31 cellular contexts compared by ENCODE assay signal in genomic region chr17:80203448-80204092, GRCh38. TPM values are rescaled to one million over a fixed set of nuclear protein-coding genes. Genes with fewer than 3 reads are reported as not detected.
DNase-seq lines count a peak whose midpoint lies in the region; ATAC-seq and TF ChIP-seq lines count a peak whose summit lies in the region.
"Had no signal": no experiment of that assay in that cellular context is flagged by ENCODE, and none has a peak within 500 bp of the region (broad histone marks: within the 10 kb centered on the region; RNA-seq: fewer than 3 reads in every experiment).

No MANE protein-coding gene starts in this region.

- H4K20me1 ChIP-seq in HCT116 (ENCODE audit: insufficient read depth): no peaks in the 10 kb centered on the region

- intact Hi-C loops in HCT116 (cut with micrococcal nuclease) (no loop called here), Panc1 (cut with micrococcal nuclease; ENCODE audit: unreplicated experiment) (no loop called here), Caco-2 (cut with micrococcal nuclease; ENCODE audit: unreplicated experiment) (no loop called here)

- RAD21 ChIA-PET in HCT116 (lab: Charles Lee; ENCODE audit: low non-redundant PET in 1 of 2, low total read pairs in 2 of 2, uncharacterized antibody in 2 of 2, unreplicated experiment in 2 of 2): no interaction called here

- H3K9me3 ChIP-seq in BE2C: 0 out of 2 replicates have a peak, but pooled peaks cover 3% of the 10 kb centered on the region
- no peaks in the 10 kb centered on the region for H3K9me3 ChIP-seq in HCT116 (ENCODE audit: control insufficient read depth in 1 of 2, insufficient read depth in 1 of 2, low read depth in 1 of 2, low read length in 2 of 2)
- no peaks in the 10 kb centered on the region for H3K9me3 ChIP-seq in Panc1 (ENCODE audit: control insufficient read depth, insufficient read depth, low read depth, low read length)
- H3K9me3 ChIP-seq in T-helper 17 cell (ENCODE audit: control insufficient read depth, low read length, poor library complexity, severe bottlenecking): no peaks in the 10 kb centered on the region
- no peaks in the 10 kb centered on the region for H3K9me3 ChIP-seq in Caco-2
- H3K9me3 ChIP-seq: BLaER1 treated with 17β-estradiol and CSF1 and Interleukin-3, amounts not matched to agents 10 nM and 100 nM; gastroesophageal sphincter; HAP-1; prostate gland; sigmoid colon had no signal

- H3K4me2 ChIP-seq in HCT116 (ENCODE audit: low read length): peak overlapping the region; percentile 21; the same call in 1 of the 2 replicates
- H3K4me2 ChIP-seq: BLaER1 treated with 17β-estradiol and CSF1 and Interleukin-3, amounts not matched to agents 10 nM and 100 nM had no signal

- CTCF ChIA-PET in HCT116 (lab: Charles Lee) (interaction anchor here (0.8 kb wide), 1 partner anchor 12 kb away, joined by 3 read pairs; no protein-coding TSS in a partner anchor), Panc1 (lab: Charles Lee) (interaction anchor here (0.7 kb wide), 1 partner anchor 25 kb away, joined by 4 read pairs; no protein-coding TSS in a partner anchor), Caco-2 (lab: Charles Lee) (interaction anchor here (0.7 kb wide), 1 partner anchor 158 kb away, joined by 4 read pairs; no protein-coding TSS in a partner anchor)

- H3K27ac ChIP-seq in HCT116 (ENCODE audit: low read depth, low read length) (no peak overlapping the region), Panc1 (ENCODE audit: low read length) (no peak overlapping the region)
- H3K27ac ChIP-seq: BLaER1 treated with 17β-estradiol and CSF1 and Interleukin-3, amounts not matched to agents 10 nM and 100 nM; gastroesophageal sphincter; prostate gland; sigmoid colon had no signal

- H3K4me1 Mint-ChIP-seq in T-helper 17 cell (peaks cover 3% of the 10 kb centered on the region), Caco-2 (ENCODE audit: low read depth, unreplicated experiment) (no peaks in the 10 kb centered on the region)
- H3K4me1 Mint-ChIP-seq: activated CD4-positive, alpha-beta T cell treated with anti-CD3 and anti-CD28 coated beads for 36 hours had no signal

- H3K9ac ChIP-seq in HCT116 (ENCODE audit: low read length): no peak overlapping the region
- H3K9ac ChIP-seq: BLaER1 treated with 17β-estradiol and CSF1 and Interleukin-3, amounts not matched to agents 10 nM and 100 nM had no signal

- no peaks in the 10 kb centered on the region for H3K9me3 Mint-ChIP-seq in Caco-2 (ENCODE audit: unreplicated experiment)
- H3K9me3 Mint-ChIP-seq: activated T-helper 2 cell treated with anti-CD3 and anti-CD28 coated beads, Interferon-gamma antibody, Interleukin-2, Interleukin-4, amounts not matched to agents 10 μg/mL and 5 μg/mL and 100 μg/mL, durations not matched to agents 14 hours and 24 hours and 36 hours; naive B cell; T-helper 1 cell treated with Interleukin-12 subunit alpha and Interleukin-12 subunit beta and Interleukin-4 antibody, amounts not matched to agents 30 μg/mL and 1 μg/mL, for 36 hours; type B pancreatic cell had no signal

- H3K79me2 ChIP-seq in HCT116 (ENCODE audit: insufficient read depth, low read length): no peaks in the 10 kb centered on the region

- H3K4me3 ChIP-seq in BE2C (ENCODE audit: low read depth, low read length) (no peak overlapping the region), HCT116 (replicated peaks in 1 of 2; ENCODE audit: low read depth in 1 of 2, low read length in 2 of 2) (no peak overlapping the region), Panc1 (ENCODE audit: low read depth in 2 of 2, low read length in 2 of 2) (no peak overlapping the region), fibroblast of the aortic adventitia (ENCODE audit: low read depth, low read length) (no peak overlapping the region), Caco-2 (ENCODE audit: low read depth, low read length) (no peak overlapping the region)
- H3K4me3 ChIP-seq: BLaER1 treated with 17β-estradiol and CSF1 and Interleukin-3, amounts not matched to agents 10 nM and 100 nM; gastroesophageal sphincter; HAP-1; prostate gland; sigmoid colon had no signal

- no peaks in the 10 kb centered on the region for H3K4me1 ChIP-seq in BE2C
- H3K4me1 ChIP-seq in HCT116 (ENCODE audit: control insufficient read depth in 1 of 2, insufficient read depth in 2 of 2, low read length in 2 of 2): peaks cover 0 to 7% of the 10 kb centered on the region in 2 experiments; a peak in 1 of 4 replicates
- H3K4me1 ChIP-seq in Panc1 (ENCODE audit: control insufficient read depth, insufficient read depth, low read length): peaks cover 4% of the 10 kb centered on the region; the same call in 1 of the 2 replicates
- no peaks in the 10 kb centered on the region for H3K4me1 ChIP-seq in Caco-2
- H3K4me1 ChIP-seq: gastroesophageal sphincter, HAP-1, prostate gland, sigmoid colon had no signal

- TF ChIP-seq RAD21 in HCT116 (IDR thresholded peaks at IDR 0.05; ENCODE audit: low read depth): no peak

- POLR2A ChIA-PET in HCT116 (lab: Charles Lee): interaction anchor here (0.9 kb wide), 1 partner anchor 17 kb away, joined by 3 read pairs; the partner anchor contains the start of genes SGSH and SLC26A11
- POLR2A ChIA-PET in Panc1 (lab: Charles Lee): no interaction called here
- POLR2A ChIA-PET in Caco-2 (lab: Charles Lee): no interaction called here

- H3K36me3 ChIP-seq in BE2C (no peaks in the 10 kb centered on the region), HCT116 (ENCODE audit: control insufficient read depth in 1 of 2, insufficient read depth in 2 of 2, low read length in 2 of 2) (no peaks in the 10 kb centered on the region), Panc1 (ENCODE audit: control insufficient read depth, insufficient read depth, low read length) (no peaks in the 10 kb centered on the region), Caco-2 (ENCODE audit: control insufficient read depth, insufficient read depth, low read length) (no peaks in the 10 kb centered on the region)

- no peak overlapping the region for H3K4me3 Mint-ChIP-seq in T-helper 17 cell
- no peak overlapping the region for H3K4me3 Mint-ChIP-seq in Caco-2 (ENCODE audit: unreplicated experiment)
- H3K4me3 Mint-ChIP-seq: activated CD4-positive, alpha-beta T cell treated with anti-CD3 and anti-CD28 coated beads for 36 hours; activated CD8-positive, alpha-beta T cell treated with anti-CD3 and anti-CD28 coated beads, Interleukin-2, amount 10 ng/mL, durations not matched to agents 7 days and 5 days; naive B cell; T-helper 1 cell treated with Interleukin-12 subunit alpha and Interleukin-12 subunit beta and Interleukin-4 antibody, amounts not matched to agents 30 μg/mL and 1 μg/mL, for 36 hours; type B pancreatic cell had no signal

- H3K9me2 ChIP-seq in HCT116 (ENCODE audit: insufficient read depth): no peaks in the 10 kb centered on the region

- H3K27me3 Mint-ChIP-seq in T-helper 17 cell (no peaks in the 10 kb centered on the region), Caco-2 (ENCODE audit: insufficient read depth, unreplicated experiment) (no peaks in the 10 kb centered on the region)
- H3K27me3 Mint-ChIP-seq: activated CD4-positive, alpha-beta T cell treated with anti-CD3 and anti-CD28 coated beads for 36 hours; naive B cell; type B pancreatic cell had no signal

- H3K36me3 Mint-ChIP-seq in T-helper 17 cell (ENCODE audit: low read depth) (no peaks in the 10 kb centered on the region), Caco-2 (ENCODE audit: insufficient read depth, unreplicated experiment) (peaks cover 12% of the 10 kb centered on the region)
- H3K36me3 Mint-ChIP-seq: naive B cell, type B pancreatic cell had no signal

- peak; percentile 35; the same call in 1 of the 2 replicates for ATAC-seq in HCT116
- ATAC-seq in Panc1: peak; percentile 31; the same call in 1 of the 2 replicates
- ATAC-seq in T-helper 17 cell: no peak
- no peak for ATAC-seq in HG03439 (IDR thresholded peaks at IDR 0.05; ENCODE audit: unreplicated experiment)
- ATAC-seq: activated CD4-positive, alpha-beta T cell treated with anti-CD3 and anti-CD28 coated beads for 36 hours; activated CD8-positive, alpha-beta T cell treated with anti-CD3 and anti-CD28 coated beads, Interleukin-2, amount 10 ng/mL, durations not matched to agents 7 days and 5 days; gastroesophageal sphincter; Right ventricle myocardium inferior; SK-N-SH treated with all-trans-retinoic acid at 6 μM for 48 hours had no signal

- TF ChIP-seq POLR2A in HCT116 (IDR thresholded peaks at IDR 0.05; ENCODE audit: borderline replicate concordance, extremely low read depth, insufficient read depth, insufficient read length): no peak

- BruUV-seq in HCT116 (replicated peaks; lab: Mats Ljungman, UMichigan): no TSS peak
- no TSS peak for BruUV-seq in Panc1 (replicated peaks; lab: Mats Ljungman, UMichigan)
- BruUV-seq in Caco-2 (replicated peaks; lab: Mats Ljungman, UMichigan): no TSS peak

- no peak overlapping the region for H3K27ac Mint-ChIP-seq in T-helper 17 cell
- no peak overlapping the region for H3K27ac Mint-ChIP-seq in Caco-2 (ENCODE audit: unreplicated experiment)
- H3K27ac Mint-ChIP-seq: activated CD4-positive, alpha-beta T cell treated with anti-CD3 and anti-CD28 coated beads for 36 hours; activated CD8-positive, alpha-beta T cell treated with anti-CD3 and anti-CD28 coated beads, Interleukin-2, amount 10 ng/mL, durations not matched to agents 7 days and 5 days; activated T-helper 2 cell treated with anti-CD3 and anti-CD28 coated beads, Interferon-gamma antibody, Interleukin-2, Interleukin-4, amounts not matched to agents 10 μg/mL and 5 μg/mL and 100 μg/mL, durations not matched to agents 14 hours and 24 hours and 36 hours; T-helper 1 cell treated with Interleukin-12 subunit alpha and Interleukin-12 subunit beta and Interleukin-4 antibody, amounts not matched to agents 30 μg/mL and 1 μg/mL, for 36 hours; type B pancreatic cell had no signal

- TF ChIP-seq CTCF in BE2C (IDR thresholded peaks at IDR 0.05; ENCODE audit: low read depth, low read length): 0 out of 2 replicates have a peak, but pooled peaks have one; percentile 2
- peak in 2 of 3 experiments; percentile 14 to 18; a peak in 1 of 6 replicates for TF ChIP-seq CTCF in HCT116 (IDR thresholded peaks at IDR 0.05 in 2 of 3, conservative IDR thresholded peaks at IDR 0.05 in 1 of 3; ENCODE audit: borderline replicate concordance in 1 of 3, insufficient read depth in 1 of 3, low read depth in 2 of 3, low read length in 2 of 3)
- no peak for TF ChIP-seq CTCF in Panc1 (IDR thresholded peaks at IDR 0.05)
- TF ChIP-seq CTCF in fibroblast of the aortic adventitia (IDR thresholded peaks at IDR 0.05; ENCODE audit: insufficient read depth, low read length): peak; percentile 8
- TF ChIP-seq CTCF in Caco-2 (IDR thresholded peaks at IDR 0.05; ENCODE audit: insufficient read depth in 1 of 2, low read depth in 1 of 2, low read length in 1 of 2, severe bottlenecking in 1 of 2, unreplicated experiment in 1 of 2): no peak

- no peaks in the 10 kb centered on the region for H3K27me3 ChIP-seq in BE2C
- H3K27me3 ChIP-seq in HCT116 (ENCODE audit: insufficient read depth, low read length): no peaks in the 10 kb centered on the region
- H3K27me3 ChIP-seq in Panc1 (ENCODE audit: control insufficient read depth, insufficient read depth, low read length): no peaks in the 10 kb centered on the region
- H3K27me3 ChIP-seq in Caco-2 (replicated peaks; ENCODE audit: control insufficient read depth, insufficient read depth, low read length): no peaks in the 10 kb centered on the region
- H3K27me3 ChIP-seq: BLaER1 treated with 17β-estradiol and CSF1 and Interleukin-3, amounts not matched to agents 10 nM and 100 nM; sigmoid colon had no signal

- in situ Hi-C loops in Panc1 (cut with HindIII; ENCODE audit: low pct_unique_long_range_greater_than_20kb, low sequenced_read_pairs): no loop called here

- no peak overlapping the region for H2AFZ ChIP-seq in HCT116 (ENCODE audit: low read depth, low read length, poor library complexity, severe bottlenecking)

- DNase-seq in BE2C: no peak
- DNase-seq in HCT116 (ENCODE audit: low read depth, low spot score): no peak
- no peak for DNase-seq in Panc1 (ENCODE audit: low read depth, low spot score)
- DNase-seq in fibroblast of the aortic adventitia (ENCODE audit: low read depth): no peak
- DNase-seq in T-helper 17 cell: no peak
- DNase-seq in Caco-2: no peak
- no peak for DNase-seq in mesenteric fat pad (ENCODE audit: low spot score)
- DNase-seq: activated CD4-positive, alpha-beta T cell treated with anti-CD3 and anti-CD28 coated beads for 36 hours; activated CD8-positive, alpha-beta T cell treated with anti-CD3 and anti-CD28 coated beads, Interleukin-2, amount 10 ng/mL, durations not matched to agents 7 days and 5 days; activated naive CD4-positive, alpha-beta T cell treated with anti-CD3 and anti-CD28 coated beads, Interleukin-2, amount 50 U/mL, for 16 hours; DMS79 treated with DMSO at 0.1 percent for 48 hours; kidney glomerular epithelial cell; midbrain; naive B cell; NCI-H1048; NCI-H1694; NCI-H446 treated with DMSO at 0.1 percent for 48 hours; NCI-H774; sigmoid colon; stimulated activated CD4-positive, alpha-beta T cell treated with anti-CD3 and anti-CD28 coated beads, Interleukin-4, amount 100 ng/mL, for 1 hour had no signal

RNA-seq across cellular contexts. Expression of gene SGSH, which starts 16.6 kb away (rescaled TPM):
- 39.3 TPM for polyA plus RNA-seq in BE2C (2012; ENCODE audit: insufficient read depth, insufficient read length, low read depth)
- total RNA-seq in HCT116 (2021; ENCODE audit: unreplicated experiment) (34.4 TPM), Panc1 (2021; ENCODE audit: unreplicated experiment) (70.2 TPM), fibroblast of the aortic adventitia (ENCODE audit: low replicate concordance) (17.6 and 80.9 TPM in 2 replicates), T-helper 17 cell (100 to 1,000 TPM; 136 to 151 TPM), Caco-2 (2022) (39.5 and 42.8 TPM in 2 replicates), mesenteric fat pad (44.7 TPM)
- 25.6 and 29.3 TPM in 2 replicates for polyA plus RNA-seq in HCT116 (2012)
- polyA plus RNA-seq in Panc1 (2012; ENCODE audit: insufficient read length): 84.2 TPM

RNA-seq across cellular contexts. Expression of gene SLC26A11, which starts 16.7 kb away (rescaled TPM):
- polyA plus RNA-seq in BE2C (2012; ENCODE audit: insufficient read depth, insufficient read length, low read depth): 31.9 TPM
- total RNA-seq in HCT116 (2021; ENCODE audit: unreplicated experiment) (17.7 TPM), Panc1 (2021; ENCODE audit: unreplicated experiment) (30.9 TPM), fibroblast of the aortic adventitia (ENCODE audit: low replicate concordance) (8.5 and 12.2 TPM in 2 replicates), T-helper 17 cell (10 to 100 TPM; 57.0 to 73.8 TPM), Caco-2 (2022) (37.1 and 46.0 TPM in 2 replicates), mesenteric fat pad (13.2 TPM)
- polyA plus RNA-seq in HCT116 (2012): 11.2 and 13.1 TPM in 2 replicates
- 34.6 TPM for polyA plus RNA-seq in Panc1 (2012; ENCODE audit: insufficient read length)

RNA-seq across cellular contexts. Expression of gene CARD14, which starts 33.7 kb away (rescaled TPM):
- 1.8 TPM for polyA plus RNA-seq in BE2C (2012; ENCODE audit: insufficient read depth, insufficient read length, low read depth)
- total RNA-seq in HCT116 (2021; ENCODE audit: unreplicated experiment) (0.25 TPM), Panc1 (2021; ENCODE audit: unreplicated experiment) (not detected), fibroblast of the aortic adventitia (ENCODE audit: low replicate concordance) (0.09 TPM in 1 of 2 replicates, not detected in the other), T-helper 17 cell (not detected), Caco-2 (2022) (1.3 and 1.8 TPM in 2 replicates), mesenteric fat pad (not detected)
- polyA plus RNA-seq in HCT116 (2012): 0.57 and 0.62 TPM in 2 replicates
- polyA plus RNA-seq in Panc1 (2012; ENCODE audit: insufficient read length): 0.57 TPM
- total RNA-seq: activated CD4-positive, alpha-beta T cell treated with anti-CD3 and anti-CD28 coated beads for 36 hours; activated CD8-positive, alpha-beta T cell treated with anti-CD3 and anti-CD28 coated beads, Interleukin-2, amount 10 ng/mL, durations not matched to agents 7 days and 5 days; activated T-helper 2 cell treated with anti-CD3 and anti-CD28 coated beads, Interferon-gamma antibody, Interleukin-2, Interleukin-4, amounts not matched to agents 10 μg/mL and 5 μg/mL and 100 μg/mL, durations not matched to agents 14 hours and 24 hours and 36 hours; Right ventricle myocardium inferior; sigmoid colon had no signal
- polyA plus RNA-seq: AG04450 had no signal

RNA-seq across cellular contexts. Expression of gene EIF4A3, which starts 56.6 kb away (rescaled TPM):
- 304 TPM for polyA plus RNA-seq in BE2C (2012; ENCODE audit: insufficient read depth, insufficient read length, low read depth)
- total RNA-seq in HCT116 (2021; ENCODE audit: unreplicated experiment) (248 TPM), Panc1 (2021; ENCODE audit: unreplicated experiment) (169 TPM), fibroblast of the aortic adventitia (ENCODE audit: low replicate concordance) (85.9 and 127 TPM in 2 replicates), T-helper 17 cell (10 to 100 TPM; 86.2 to 92.2 TPM), Caco-2 (2022) (190 and 192 TPM in 2 replicates), mesenteric fat pad (92.0 TPM)
- polyA plus RNA-seq in HCT116 (2012): 244 and 255 TPM in 2 replicates
- 257 TPM for polyA plus RNA-seq in Panc1 (2012; ENCODE audit: insufficient read length)

RNA-seq across cellular contexts. Expression of gene RNF213, which starts 57.1 kb away (rescaled TPM):
- polyA plus RNA-seq in BE2C (2012; ENCODE audit: insufficient read depth, insufficient read length, low read depth): 37.4 TPM
- total RNA-seq in HCT116 (2021; ENCODE audit: unreplicated experiment): 44.5 TPM
- polyA plus RNA-seq in HCT116 (2012): 36.6 and 38.0 TPM in 2 replicates
- total RNA-seq in Panc1 (2021; ENCODE audit: unreplicated experiment): 230 TPM
- polyA plus RNA-seq in Panc1 (2012; ENCODE audit: insufficient read length): 174 TPM
- 88.7 and 143 TPM in 2 replicates for total RNA-seq in fibroblast of the aortic adventitia (ENCODE audit: low replicate concordance)
- 100 to 1,000 TPM; 528 to 571 TPM for total RNA-seq in T-helper 17 cell
- total RNA-seq in Caco-2 (2022): 61.4 and 70.5 TPM in 2 replicates
- 168 TPM for total RNA-seq in mesenteric fat pad

Comparison
In these comparisons a context has a peak if more than half of its experiments do, and no peak if none do; other contexts are left out.
1. CTCF ChIP-seq: peak in BE2C (single experiment), HCT116 (2 of 3) and fibroblast of the aortic adventitia (single experiment); none in Panc1 (single experiment) and Caco-2 (0 of 2).
2. ATAC-seq: peak in HCT116 (single experiment) and Panc1 (single experiment); none in T-helper 17 cell (single experiment) and HG03439 (single experiment).